ENCODE assay signal across 1 cellular context in the genomic region with DNA sequence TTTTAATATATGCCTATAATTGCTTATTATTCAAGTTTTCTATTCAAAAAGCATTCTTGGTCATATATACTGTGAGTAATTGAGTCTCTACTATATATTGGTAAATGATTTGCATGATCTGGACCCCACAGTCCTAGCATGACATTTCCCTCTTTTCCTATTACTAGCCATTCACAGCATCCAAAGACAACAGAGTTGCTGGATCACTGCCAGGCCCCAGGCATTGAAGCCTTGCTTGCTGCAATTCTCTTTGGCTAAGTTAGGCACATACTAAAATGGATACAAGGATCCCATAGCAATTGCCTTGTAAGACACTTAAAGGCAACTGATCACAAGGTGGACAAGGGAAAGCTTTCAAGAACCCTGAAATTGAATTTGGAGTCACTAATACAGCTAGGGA.
TF ChIP-seq lines count a peak whose summit lies in the region.

No MANE protein-coding gene starts in this region.

TF ChIP-seq in GM23338, 12 proteins besides CTCF, POLR2A, EP300 and RAD21 (continued from another document):
- TF ChIP-seq, protein P1, sequence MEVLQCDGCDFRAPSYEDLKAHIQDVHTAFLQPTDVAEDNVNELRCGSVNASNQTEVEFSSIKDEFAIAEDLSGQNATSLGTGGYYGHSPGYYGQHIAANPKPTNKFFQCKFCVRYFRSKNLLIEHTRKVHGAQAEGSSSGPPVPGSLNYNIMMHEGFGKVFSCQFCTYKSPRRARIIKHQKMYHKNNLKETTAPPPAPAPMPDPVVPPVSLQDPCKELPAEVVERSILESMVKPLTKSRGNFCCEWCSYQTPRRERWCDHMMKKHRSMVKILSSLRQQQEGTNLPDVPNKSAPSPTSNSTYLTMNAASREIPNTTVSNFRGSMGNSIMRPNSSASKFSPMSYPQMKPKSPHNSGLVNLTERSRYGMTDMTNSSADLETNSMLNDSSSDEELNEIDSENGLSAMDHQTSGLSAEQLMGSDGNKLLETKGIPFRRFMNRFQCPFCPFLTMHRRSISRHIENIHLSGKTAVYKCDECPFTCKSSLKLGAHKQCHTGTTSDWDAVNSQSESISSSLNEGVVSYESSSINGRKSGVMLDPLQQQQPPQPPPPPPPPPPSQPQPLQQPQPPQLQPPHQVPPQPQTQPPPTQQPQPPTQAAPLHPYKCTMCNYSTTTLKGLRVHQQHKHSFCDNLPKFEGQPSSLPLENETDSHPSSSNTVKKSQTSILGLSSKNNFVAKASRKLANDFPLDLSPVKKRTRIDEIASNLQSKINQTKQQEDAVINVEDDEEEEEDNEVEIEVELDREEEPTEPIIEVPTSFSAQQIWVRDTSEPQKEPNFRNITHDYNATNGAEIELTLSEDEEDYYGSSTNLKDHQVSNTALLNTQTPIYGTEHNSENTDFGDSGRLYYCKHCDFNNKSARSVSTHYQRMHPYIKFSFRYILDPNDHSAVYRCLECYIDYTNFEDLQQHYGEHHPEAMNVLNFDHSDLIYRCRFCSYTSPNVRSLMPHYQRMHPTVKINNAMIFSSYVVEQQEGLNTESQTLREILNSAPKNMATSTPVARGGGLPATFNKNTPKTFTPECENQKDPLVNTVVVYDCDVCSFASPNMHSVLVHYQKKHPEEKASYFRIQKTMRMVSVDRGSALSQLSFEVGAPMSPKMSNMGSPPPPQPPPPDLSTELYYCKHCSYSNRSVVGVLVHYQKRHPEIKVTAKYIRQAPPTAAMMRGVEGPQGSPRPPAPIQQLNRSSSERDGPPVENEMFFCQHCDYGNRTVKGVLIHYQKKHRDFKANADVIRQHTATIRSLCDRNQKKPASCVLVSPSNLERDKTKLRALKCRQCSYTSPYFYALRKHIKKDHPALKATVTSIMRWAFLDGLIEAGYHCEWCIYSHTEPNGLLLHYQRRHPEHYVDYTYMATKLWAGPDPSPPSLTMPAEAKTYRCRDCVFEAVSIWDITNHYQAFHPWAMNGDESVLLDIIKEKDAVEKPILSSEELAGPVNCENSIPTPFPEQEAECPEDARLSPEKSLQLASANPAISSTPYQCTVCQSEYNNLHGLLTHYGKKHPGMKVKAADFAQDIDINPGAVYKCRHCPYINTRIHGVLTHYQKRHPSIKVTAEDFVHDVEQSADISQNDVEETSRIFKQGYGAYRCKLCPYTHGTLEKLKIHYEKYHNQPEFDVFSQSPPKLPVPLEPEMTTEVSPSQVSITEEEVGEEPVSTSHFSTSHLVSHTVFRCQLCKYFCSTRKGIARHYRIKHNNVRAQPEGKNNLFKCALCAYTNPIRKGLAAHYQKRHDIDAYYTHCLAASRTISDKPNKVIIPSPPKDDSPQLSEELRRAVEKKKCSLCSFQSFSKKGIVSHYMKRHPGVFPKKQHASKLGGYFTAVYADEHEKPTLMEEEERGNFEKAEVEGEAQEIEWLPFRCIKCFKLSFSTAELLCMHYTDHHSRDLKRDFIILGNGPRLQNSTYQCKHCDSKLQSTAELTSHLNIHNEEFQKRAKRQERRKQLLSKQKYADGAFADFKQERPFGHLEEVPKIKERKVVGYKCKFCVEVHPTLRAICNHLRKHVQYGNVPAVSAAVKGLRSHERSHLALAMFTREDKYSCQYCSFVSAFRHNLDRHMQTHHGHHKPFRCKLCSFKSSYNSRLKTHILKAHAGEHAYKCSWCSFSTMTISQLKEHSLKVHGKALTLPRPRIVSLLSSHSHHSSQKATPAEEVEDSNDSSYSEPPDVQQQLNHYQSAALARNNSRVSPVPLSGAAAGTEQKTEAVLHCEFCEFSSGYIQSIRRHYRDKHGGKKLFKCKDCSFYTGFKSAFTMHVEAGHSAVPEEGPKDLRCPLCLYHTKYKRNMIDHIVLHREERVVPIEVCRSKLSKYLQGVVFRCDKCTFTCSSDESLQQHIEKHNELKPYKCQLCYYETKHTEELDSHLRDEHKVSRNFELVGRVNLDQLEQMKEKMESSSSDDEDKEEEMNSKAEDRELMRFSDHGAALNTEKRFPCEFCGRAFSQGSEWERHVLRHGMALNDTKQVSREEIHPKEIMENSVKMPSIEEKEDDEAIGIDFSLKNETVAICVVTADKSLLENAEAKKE (CRISPR knock-in tag; IDR thresholded peaks at IDR 0.05) = no peak
- TF ChIP-seq STAT1 (IDR thresholded peaks at IDR 0.05; ENCODE audit: unreplicated experiment) (no peak), ZNF331 (CRISPR knock-in tag; IDR thresholded peaks at IDR 0.05; ENCODE audit: low read depth) (no peak), EZH2 (IDR thresholded peaks at IDR 0.05; ENCODE audit: low read depth, unreplicated experiment) (no peak), POLR2AphosphoS5 (IDR thresholded peaks at IDR 0.05; ENCODE audit: low read depth) (no peak), NANOG (IDR thresholded peaks at IDR 0.05; ENCODE audit: borderline replicate concordance) (no peak)
- TF ChIP-seq, protein P2, sequence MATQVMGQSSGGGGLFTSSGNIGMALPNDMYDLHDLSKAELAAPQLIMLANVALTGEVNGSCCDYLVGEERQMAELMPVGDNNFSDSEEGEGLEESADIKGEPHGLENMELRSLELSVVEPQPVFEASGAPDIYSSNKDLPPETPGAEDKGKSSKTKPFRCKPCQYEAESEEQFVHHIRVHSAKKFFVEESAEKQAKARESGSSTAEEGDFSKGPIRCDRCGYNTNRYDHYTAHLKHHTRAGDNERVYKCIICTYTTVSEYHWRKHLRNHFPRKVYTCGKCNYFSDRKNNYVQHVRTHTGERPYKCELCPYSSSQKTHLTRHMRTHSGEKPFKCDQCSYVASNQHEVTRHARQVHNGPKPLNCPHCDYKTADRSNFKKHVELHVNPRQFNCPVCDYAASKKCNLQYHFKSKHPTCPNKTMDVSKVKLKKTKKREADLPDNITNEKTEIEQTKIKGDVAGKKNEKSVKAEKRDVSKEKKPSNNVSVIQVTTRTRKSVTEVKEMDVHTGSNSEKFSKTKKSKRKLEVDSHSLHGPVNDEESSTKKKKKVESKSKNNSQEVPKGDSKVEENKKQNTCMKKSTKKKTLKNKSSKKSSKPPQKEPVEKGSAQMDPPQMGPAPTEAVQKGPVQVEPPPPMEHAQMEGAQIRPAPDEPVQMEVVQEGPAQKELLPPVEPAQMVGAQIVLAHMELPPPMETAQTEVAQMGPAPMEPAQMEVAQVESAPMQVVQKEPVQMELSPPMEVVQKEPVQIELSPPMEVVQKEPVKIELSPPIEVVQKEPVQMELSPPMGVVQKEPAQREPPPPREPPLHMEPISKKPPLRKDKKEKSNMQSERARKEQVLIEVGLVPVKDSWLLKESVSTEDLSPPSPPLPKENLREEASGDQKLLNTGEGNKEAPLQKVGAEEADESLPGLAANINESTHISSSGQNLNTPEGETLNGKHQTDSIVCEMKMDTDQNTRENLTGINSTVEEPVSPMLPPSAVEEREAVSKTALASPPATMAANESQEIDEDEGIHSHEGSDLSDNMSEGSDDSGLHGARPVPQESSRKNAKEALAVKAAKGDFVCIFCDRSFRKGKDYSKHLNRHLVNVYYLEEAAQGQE (IDR thresholded peaks at IDR 0.05; ENCODE audit: unreplicated experiment) = no peak
- TF ChIP-seq, protein P3, sequence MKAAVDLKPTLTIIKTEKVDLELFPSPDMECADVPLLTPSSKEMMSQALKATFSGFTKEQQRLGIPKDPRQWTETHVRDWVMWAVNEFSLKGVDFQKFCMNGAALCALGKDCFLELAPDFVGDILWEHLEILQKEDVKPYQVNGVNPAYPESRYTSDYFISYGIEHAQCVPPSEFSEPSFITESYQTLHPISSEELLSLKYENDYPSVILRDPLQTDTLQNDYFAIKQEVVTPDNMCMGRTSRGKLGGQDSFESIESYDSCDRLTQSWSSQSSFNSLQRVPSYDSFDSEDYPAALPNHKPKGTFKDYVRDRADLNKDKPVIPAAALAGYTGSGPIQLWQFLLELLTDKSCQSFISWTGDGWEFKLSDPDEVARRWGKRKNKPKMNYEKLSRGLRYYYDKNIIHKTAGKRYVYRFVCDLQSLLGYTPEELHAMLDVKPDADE (IDR thresholded peaks at IDR 0.05) = no peak
